Comparison of ENCODE assay signal across 37 cellular contexts in the genomic region with DNA sequence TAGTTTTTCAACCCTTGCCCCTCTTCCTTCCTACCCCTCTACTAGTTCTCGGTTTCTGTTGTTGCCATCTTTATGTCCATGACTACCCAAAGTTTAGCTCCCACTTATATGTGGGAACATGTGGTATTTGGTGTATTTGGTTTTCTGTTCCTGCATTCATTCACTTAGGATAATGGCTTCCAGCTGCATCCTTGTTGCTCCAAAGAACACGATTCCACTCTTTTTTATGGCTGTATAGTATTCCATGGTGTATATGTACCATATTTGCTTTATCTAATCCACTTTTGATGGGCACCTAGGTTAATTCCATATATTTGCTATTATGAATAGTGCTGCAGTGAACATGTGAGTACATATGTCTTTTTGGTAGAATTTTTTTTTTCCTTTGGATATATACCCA. TPM values are rescaled to one million over a fixed set of nuclear protein-coding genes. Genes with fewer than 3 reads are reported as not detected.
"Had no signal": no experiment of that assay in that cellular context is flagged by ENCODE, and none has a peak within 500 bp of the region (broad histone marks: within the 10 kb centered on the region; RNA-seq: fewer than 3 reads in every experiment).

No MANE protein-coding gene starts in this region.

- DNase-seq: Karpas-422, Kasumi-1, MG63, MM.1S, NCI-H1048, NCI-H1092, NCI-H1092 treated with DMSO at 0.1 percent for 48 hours, NCI-H1105, NCI-H1105 treated with DMSO at 0.1 percent for 48 hours, NCI-H1417, NCI-H1417 treated with DMSO at 0.1 percent for 48 hours, NCI-H1436, NCI-H1436 treated with DMSO at 0.1 percent for 48 hours, NCI-H146, NCI-H1694, NCI-H1694 treated with DMSO at 0.1 percent for 48 hours, NCI-H187, NCI-H187 treated with DMSO at 0.1 percent for 48 hours, NCI-H1930, NCI-H2029, NCI-H2029 treated with DMSO at 0.1 percent for 48 hours, NCI-H2081, NCI-H2081 treated with DMSO at 0.1 percent for 48 hours, NCI-H2107, NCI-H2171, NCI-H2171 treated with DMSO at 0.1 percent for 48 hours, NCI-H2227 treated with DMSO at 0.1 percent for 48 hours, NCI-H226, NCI-H345, NCI-H446, NCI-H446 treated with DMSO at 0.1 percent for 48 hours, NCI-H510A, NCI-H510A treated with DMSO at 0.1 percent for 48 hours, NCI-H524 had no signal

- H3K27me3 ChIP-seq: MG63 had no signal

- H3K4me3 ChIP-seq: MG63 had no signal

- H3K9me3 ChIP-seq: MG63 had no signal

- H3K36me3 ChIP-seq: MG63 had no signal

RNA-seq across cellular contexts. Expression of gene DSC1, which starts 20.6 kb away (rescaled TPM):
- total RNA-seq: LHCN-M2, M059J, MCF 10A had no signal
